Comparison of ENCODE assay signal across 23 cellular contexts in genomic region chr5:137731201-137731600, GRCh38.
"Had no signal": no experiment of that assay in that cellular context is flagged by ENCODE, and none has a peak within 500 bp of the region (broad histone marks: within the 10 kb centered on the region; RNA-seq: fewer than 3 reads in every experiment).

No MANE protein-coding gene starts in this region.

- ATAC-seq: body of pancreas; heart left ventricle; left cardiac atrium; mucosa of descending colon; naive thymus-derived CD4-positive, alpha-beta T cell had no signal

- DNase-seq: activated CD4-positive, alpha-beta T cell treated with anti-CD3 and anti-CD28 coated beads for 1 hour; activated CD4-positive, alpha-beta T cell treated with anti-CD3 and anti-CD28 coated beads, Interleukin-2, amount 50 U/mL, for 48 hours; activated naive CD4-positive, alpha-beta T cell treated with anti-CD3 and anti-CD28 coated beads, Interleukin-2, amount 10 ng/mL, durations not matched to agents 7 days and 5 days; activated T-cell treated with anti-CD3 and anti-CD28 coated beads, Interleukin-2, amount 50 U/mL, for 1 hour; body of pancreas; caudate nucleus; esophagus squamous epithelium; heart left ventricle; left cardiac atrium; mucosa of descending colon; naive thymus-derived CD4-positive, alpha-beta T cell; posterior cingulate gyrus; retina; stimulated activated CD4-positive, alpha-beta T cell treated with anti-CD3 and anti-CD28 coated beads, Interleukin-15, amount 100 ng/mL, for 24 hours; stimulated activated CD4-positive, alpha-beta T cell treated with anti-CD3 and anti-CD28 coated beads, Interleukin-4, amount 100 ng/mL, for 1 hour; stimulated activated naive CD4-positive, alpha-beta T cell; T-helper 1 cell; T1000; transverse colon had no signal

- H3K36me3 ChIP-seq: adrenal gland, esophagus squamous epithelium, heart left ventricle, neutrophil, transverse colon, vagina had no signal

- H3K27ac ChIP-seq: adrenal gland, body of pancreas, esophagus squamous epithelium, heart left ventricle, neutrophil, transverse colon had no signal

- H3K27me3 ChIP-seq: adrenal gland, body of pancreas, esophagus squamous epithelium, heart left ventricle, transverse colon, vagina had no signal

- H3K4me3 ChIP-seq: adrenal gland, body of pancreas, esophagus squamous epithelium, heart left ventricle, mucosa of descending colon, skin epidermis, transverse colon, vagina had no signal

- H3K9me3 ChIP-seq: adrenal gland, body of pancreas, esophagus squamous epithelium, heart left ventricle, mucosa of descending colon, neutrophil, transverse colon, vagina had no signal
